1 cellular context compared by ENCODE assay signal in the genomic region with DNA sequence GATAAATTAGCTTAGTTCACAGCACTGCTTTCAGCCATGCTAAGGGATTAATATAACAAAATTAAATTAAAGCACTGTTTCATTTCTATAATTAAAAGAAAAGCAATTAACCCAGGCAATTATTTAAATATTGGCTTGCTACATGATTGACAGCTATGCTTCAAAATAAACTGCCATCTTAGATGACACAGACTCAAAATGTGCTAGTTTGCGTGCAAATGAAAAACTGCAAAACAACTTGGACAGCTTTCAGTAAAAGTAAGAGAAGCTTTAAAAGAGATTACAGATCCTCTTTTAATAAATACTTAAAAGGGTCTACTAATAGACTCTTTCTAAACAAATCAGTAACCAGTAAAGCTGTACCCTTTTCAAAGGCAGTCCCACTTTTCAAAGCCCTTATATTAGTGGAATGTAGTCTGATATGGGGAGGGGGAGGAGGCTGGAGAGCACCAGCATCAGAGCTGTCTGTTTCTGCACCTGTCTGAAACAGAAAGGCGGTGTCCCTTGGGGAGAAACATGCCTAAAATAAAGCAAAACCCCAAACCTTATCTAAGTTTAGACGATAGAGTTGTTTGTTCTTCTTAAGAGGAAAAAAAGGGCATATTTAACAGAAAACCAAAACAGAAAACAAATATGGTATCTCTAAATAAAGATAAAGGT.
TF ChIP-seq lines count a peak whose summit lies in the region.

No MANE protein-coding gene starts in this region.

TF ChIP-seq in WTC11, 78 proteins besides CTCF, POLR2A, EP300 and RAD21 (continued from another document):
- TF ChIP-seq, protein P1, sequence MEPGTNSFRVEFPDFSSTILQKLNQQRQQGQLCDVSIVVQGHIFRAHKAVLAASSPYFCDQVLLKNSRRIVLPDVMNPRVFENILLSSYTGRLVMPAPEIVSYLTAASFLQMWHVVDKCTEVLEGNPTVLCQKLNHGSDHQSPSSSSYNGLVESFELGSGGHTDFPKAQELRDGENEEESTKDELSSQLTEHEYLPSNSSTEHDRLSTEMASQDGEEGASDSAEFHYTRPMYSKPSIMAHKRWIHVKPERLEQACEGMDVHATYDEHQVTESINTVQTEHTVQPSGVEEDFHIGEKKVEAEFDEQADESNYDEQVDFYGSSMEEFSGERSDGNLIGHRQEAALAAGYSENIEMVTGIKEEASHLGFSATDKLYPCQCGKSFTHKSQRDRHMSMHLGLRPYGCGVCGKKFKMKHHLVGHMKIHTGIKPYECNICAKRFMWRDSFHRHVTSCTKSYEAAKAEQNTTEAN (CRISPR knock-in tag; IDR thresholded peaks at IDR 0.05) = no peak
- TF ChIP-seq AR (CRISPR knock-in tag; IDR thresholded peaks at IDR 0.05) (no peak), EMX1 (CRISPR knock-in tag; IDR thresholded peaks at IDR 0.05) (no peak), RORB (CRISPR knock-in tag; IDR thresholded peaks at IDR 0.05) (no peak), SMAD3 (CRISPR knock-in tag; IDR thresholded peaks at IDR 0.05; ENCODE audit: borderline replicate concordance) (no peak), ATF2 (CRISPR knock-in tag; IDR thresholded peaks at IDR 0.05; ENCODE audit: borderline replicate concordance, low read depth) (no peak), CREM (CRISPR knock-in tag; IDR thresholded peaks at IDR 0.05) (no peak), ESRRA (CRISPR knock-in tag; IDR thresholded peaks at IDR 0.05; ENCODE audit: borderline replicate concordance) (no peak), ZNF219 (CRISPR knock-in tag; IDR thresholded peaks at IDR 0.05; ENCODE audit: borderline replicate concordance) (no peak)
